Comparison of ENCODE assay signal across 8 cellular contexts in genomic region chr9:4740373-4740622, GRCh38. TPM values are rescaled to one million over a fixed set of nuclear protein-coding genes. Genes with fewer than 3 reads are reported as not detected.
DNase-seq lines count a peak whose midpoint lies in the region; ATAC-seq and TF ChIP-seq lines count a peak whose summit lies in the region.

No MANE protein-coding gene starts in this region.

- TF ChIP-seq EP300 in SK-N-SH (IDR thresholded peaks at IDR 0.05; ENCODE audit: borderline replicate concordance in 1 of 2, low read depth in 1 of 2, low read length in 1 of 2) (no peak), gastroesophageal sphincter (IDR thresholded peaks at IDR 0.05) (no peak)

- peak overlapping the region; percentile 67 to 78 for H3K27ac ChIP-seq in SK-N-SH (ENCODE audit: low read depth in 2 of 2, low read length in 1 of 2)
- H3K27ac ChIP-seq in gastroesophageal sphincter, result peak overlapping the region; percentile 71 to 97 (median 96)
- H3K27ac ChIP-seq in gastrocnemius medialis, result peak overlapping the region; percentile 87 to 95 (median 92)

- no peaks in the 10 kb centered on the region for H3K9me2 ChIP-seq in SK-N-SH

- CTCF ChIA-PET in SK-N-SH (lab: Yijun Ruan, JAX), result interaction anchor here (0.6 to 2.6 kb wide), 14 partner anchors 9 to 1209 kb away, joined by 3 to 12 read pairs (median 4); partner anchors contain the start of genes CDC37L1, PLPP6 and SPATA6L

- TF ChIP-seq RAD21 in SK-N-SH (IDR thresholded peaks at IDR 0.05; ENCODE audit: low read length), result no peak

- H4K20me1 ChIP-seq in SK-N-SH (ENCODE audit: insufficient read depth), result peaks cover 3% of the 10 kb centered on the region; the same call in 1 of the 2 replicates

- no peaks in the 10 kb centered on the region for H3K27me3 ChIP-seq in SK-N-SH (ENCODE audit: insufficient read depth)
- no peaks in the 10 kb centered on the region for H3K27me3 ChIP-seq in gastroesophageal sphincter
- H3K27me3 ChIP-seq in gastrocnemius medialis, result no peaks in the 10 kb centered on the region

- TF ChIP-seq POLR2A in gastroesophageal sphincter (IDR thresholded peaks at IDR 0.05), result no peak
- no peak for TF ChIP-seq POLR2A in gastrocnemius medialis (IDR thresholded peaks at IDR 0.05)

- H3K4me3 ChIP-seq in SK-N-SH (ENCODE audit: low read depth in 2 of 2, low read length in 1 of 2) (peak overlapping the region; percentile 73 to 92), gastroesophageal sphincter (peak overlapping the region; percentile 64 to 93), gastrocnemius medialis (peak overlapping the region; percentile 83 to 89 (median 86))

- in situ Hi-C loops in gastrocnemius medialis (cut with MboI; ENCODE audit: low sequenced_read_pairs in 4 of 4), result loop anchor here in 2 of 4 donors (5.0 kb wide), 1 partner anchor 78 kb away; the partner anchor contains the start of gene PLPP6 (in 2 of the 2)

- H3K9me3 ChIP-seq in SK-N-SH (no peaks in the 10 kb centered on the region), gastroesophageal sphincter (no peaks in the 10 kb centered on the region), gastrocnemius medialis (no peaks in the 10 kb centered on the region)

- intact Hi-C loops in gastrocnemius medialis (cut with DNase I; ENCODE audit: low total_unique reads), result loop anchor here (5.0 to 10.0 kb wide), 2 partner anchors 52 to 705 kb away; partner anchors contain the start of gene RCL1

- POLR2A ChIA-PET in SK-N-SH (lab: Yijun Ruan, JAX), result interaction anchor here (0.8 to 2.1 kb wide), 4 partner anchors 16 to 74 kb away, joined by 4 to 10 read pairs (median 8); partner anchors contain the start of genes CDC37L1, RCL1 and SPATA6L

- peak overlapping the region; percentile 73 for H2AFZ ChIP-seq in SK-N-SH (ENCODE audit: low read depth)

- no peak for ATAC-seq in gastroesophageal sphincter
- peak; percentile 21 to 28 for ATAC-seq in gastrocnemius medialis
- ATAC-seq in GM21526 (IDR thresholded peaks at IDR 0.05; ENCODE audit: low FRiP score, unreplicated experiment), result no peak
- no peak for ATAC-seq in HG02642 (IDR thresholded peaks at IDR 0.05; ENCODE audit: poor library complexity, unreplicated experiment)

- peaks cover 51% of the 10 kb centered on the region for H3K79me2 ChIP-seq in SK-N-SH (ENCODE audit: insufficient read depth)

- WGBS in SK-N-SH (ENCODE audit: low lambda C conversion rate), result 2% methylated on average over 5 of the region's 5 CpGs
- 0 to 1% methylated on average over 5 of the region's 5 CpGs for WGBS in gastroesophageal sphincter (ENCODE audit: low coverage in 1 of 2), 2 donors

- H3K9ac ChIP-seq in SK-N-SH, result peak overlapping the region; percentile 85

- DNase-seq in NCI-H146 treated with DMSO at 0.1 percent for 48 hours (lab: John Stamatoyannopoulos, UW; ENCODE audit: unreplicated experiment) (peak; percentile 36), NCI-H146 (lab: John Stamatoyannopoulos, UW) (no peak), SK-N-SH (no peak), gastrocnemius medialis (no peak), DMS153 (lab: John Stamatoyannopoulos, UW) (no peak)

- peaks cover 17% of the 10 kb centered on the region for H3F3A ChIP-seq in SK-N-SH (replicated peaks; ENCODE audit: insufficient read depth)

- H3K4me1 ChIP-seq in SK-N-SH (ENCODE audit: control insufficient read depth in 1 of 2, insufficient read depth in 2 of 2, low read depth in 1 of 2, low read length in 1 of 2), result peaks cover 5 to 13% of the 10 kb centered on the region in 2 experiments; a peak in 2 of 4 replicates
- H3K4me1 ChIP-seq in gastroesophageal sphincter, result peaks cover 0 to 47% (median 11%) of the 10 kb centered on the region in 3 donors
- H3K4me1 ChIP-seq in gastrocnemius medialis, result peaks cover 21% of the 10 kb centered on the region in 2 donors

- H3K36me3 ChIP-seq in SK-N-SH (replicated peaks in 1 of 2; ENCODE audit: control insufficient read depth in 1 of 2, insufficient read depth in 2 of 2, low read length in 1 of 2) (peaks cover 0 to 7% of the 10 kb centered on the region in 2 experiments), gastroesophageal sphincter (no peaks in the 10 kb centered on the region), gastrocnemius medialis (no peaks in the 10 kb centered on the region)

- no peak for TF ChIP-seq CTCF in SK-N-SH (IDR thresholded peaks at IDR 0.05)
- TF ChIP-seq CTCF in gastroesophageal sphincter (IDR thresholded peaks at IDR 0.05), result no peak
- peak in 1 of 5 experiments; percentile 2 for TF ChIP-seq CTCF in gastrocnemius medialis (IDR thresholded peaks at IDR 0.05 in 4 of 5, conservative IDR thresholded peaks at IDR 0.05 in 1 of 5)

- H3K4me2 ChIP-seq in SK-N-SH, result peak overlapping the region; percentile 94

TF ChIP-seq in SK-N-SH, 30 proteins besides CTCF, POLR2A, EP300 and RAD21:
- TF ChIP-seq SMC3 (IDR thresholded peaks at IDR 0.05; ENCODE audit: low read depth, low read length) (no peak), SIN3A (IDR thresholded peaks at IDR 0.05; ENCODE audit: borderline replicate concordance, low read depth, low read length) (no peak), IRF3 (IDR thresholded peaks at IDR 0.05; ENCODE audit: low read depth, low read length) (no peak), ELF1 (IDR thresholded peaks at IDR 0.05) (no peak), CHD2 (IDR thresholded peaks at IDR 0.05; ENCODE audit: low read length, partially characterized antibody) (no peak), FOSL2 (IDR thresholded peaks at IDR 0.05; ENCODE audit: borderline replicate concordance, low read depth) (no peak), RCOR1 (IDR thresholded peaks at IDR 0.05; ENCODE audit: low read length) (no peak), JUND (IDR thresholded peaks at IDR 0.05) (no peak), YY1 (IDR thresholded peaks at IDR 0.05; ENCODE audit: low read depth) (no peak), PBX3 (IDR thresholded peaks at IDR 0.05) (no peak), GATA2 (CRISPR knock-in tag; IDR thresholded peaks at IDR 0.05) (no peak), FOXJ3 (CRISPR knock-in tag; IDR thresholded peaks at IDR 0.05) (no peak), USF1 (IDR thresholded peaks at IDR 0.05; ENCODE audit: borderline replicate concordance, low read depth) (no peak), NFIC (IDR thresholded peaks at IDR 0.05; ENCODE audit: borderline replicate concordance) (no peak), TEAD4 (IDR thresholded peaks at IDR 0.05; ENCODE audit: borderline replicate concordance, insufficient read depth) (no peak), POLR2AphosphoS5 (IDR thresholded peaks at IDR 0.05; ENCODE audit: low read depth, low read length) (no peak)
TF ChIP-seq in SK-N-SH: peak in this region for 0.

RNA-seq across cellular contexts. Expression of gene AK3, which starts 0.7 kb away (rescaled TPM):
- polyA plus RNA-seq in SK-N-SH (2012; rRNA removed), result 20.6 and 30.8 TPM in 2 replicates
- polyA plus RNA-seq in SK-N-SH (2012; cell fraction: cytosol; rRNA removed), result 33.5 and 41.1 TPM in 2 replicates
- 13.6 and 32.3 TPM in 2 replicates for polyA plus RNA-seq in SK-N-SH (2012; cell fraction: nucleus; rRNA removed)
- 100 to 1,000 TPM; 104 to 139 (median 119) TPM for total RNA-seq in gastroesophageal sphincter
- total RNA-seq in gastrocnemius medialis, result 100 to 1,000 TPM; 163 to 270 (median 188) TPM

RNA-seq across cellular contexts. Expression of gene RCL1, which starts 52.4 kb away (rescaled TPM):
- 18.4 and 18.6 TPM in 2 replicates for polyA plus RNA-seq in SK-N-SH (2012; rRNA removed)
- polyA plus RNA-seq in SK-N-SH (2012; cell fraction: cytosol; rRNA removed), result 16.3 and 17.0 TPM in 2 replicates
- polyA plus RNA-seq in SK-N-SH (2012; cell fraction: nucleus; rRNA removed), result 18.0 and 22.4 TPM in 2 replicates
- 10 to 100 TPM; 10.1 to 19.0 (median 11.6) TPM for total RNA-seq in gastroesophageal sphincter
- total RNA-seq in gastrocnemius medialis, result 10 to 100 TPM; 18.8 to 62.4 (median 26.2) TPM

Comparison
In these comparisons a context has a peak if more than half of its experiments do, and no peak if none do; other contexts are left out.
1. ATAC-seq: peak in gastrocnemius medialis (2 of 2); none in gastroesophageal sphincter (single experiment), GM21526 (single experiment) and HG02642 (single experiment).
2. Peak in every context shown above with its lines, with median percentiles within 50 percentile points of each other: H3K27ac ChIP-seq and H3K4me3 ChIP-seq.